In genomic region chr12:75959060-75959459, GRCh38 we compare ENCODE assay signal across 1 cellular context.
TF ChIP-seq lines count a peak whose summit lies in the region.

No MANE protein-coding gene starts in this region.

TF ChIP-seq in SK-N-SH, 30 proteins besides CTCF, POLR2A, EP300 and RAD21 (continued from another document):
- TF ChIP-seq USF2 (IDR thresholded peaks at IDR 0.05; ENCODE audit: borderline replicate concordance, low read depth, low read length): no peak
- no peak for TF ChIP-seq NFIC (IDR thresholded peaks at IDR 0.05; ENCODE audit: borderline replicate concordance)
- TF ChIP-seq ELF1 (IDR thresholded peaks at IDR 0.05): no peak
- TF ChIP-seq GABPA (IDR thresholded peaks at IDR 0.05; ENCODE audit: low read depth): no peak
- TF ChIP-seq SMC3 (IDR thresholded peaks at IDR 0.05; ENCODE audit: low read depth, low read length): no peak
- no peak for TF ChIP-seq SIN3A (IDR thresholded peaks at IDR 0.05; ENCODE audit: borderline replicate concordance, low read depth, low read length)
- TF ChIP-seq FOSL2 (IDR thresholded peaks at IDR 0.05; ENCODE audit: borderline replicate concordance, low read depth): no peak
- TF ChIP-seq FOXM1 (IDR thresholded peaks at IDR 0.05; ENCODE audit: low read depth): no peak
